In genomic region chr14:76204436-76205230, GRCh38 we compare ENCODE assay signal across 15 cellular contexts. TPM values are rescaled to one million over a fixed set of nuclear protein-coding genes. Genes with fewer than 3 reads are reported as not detected.
A peak's percentile ranks its signal among the peaks of the same experiment; 100 is the strongest.
DNase-seq lines count a peak whose midpoint lies in the region; ATAC-seq and TF ChIP-seq lines count a peak whose summit lies in the region.
"Had no signal": no experiment of that assay in that cellular context is flagged by ENCODE, and none has a peak within 500 bp of the region (broad histone marks: within the 10 kb centered on the region; RNA-seq: fewer than 3 reads in every experiment).

No MANE protein-coding gene starts in this region.

- H3K9ac ChIP-seq in PC-3 (ENCODE audit: low read length), result peak overlapping the region; percentile 96

- intact Hi-C loops in PC-3 (cut with micrococcal nuclease), result loop anchor here (5.0 to 10.0 kb wide), 2 partner anchors 52 to 180 kb away; partner anchors contain the start of gene GPATCH2L

- H3K27me3 Mint-ChIP-seq in CD8-positive, alpha-beta memory T cell, result no peaks in the 10 kb centered on the region
- H3K27me3 Mint-ChIP-seq in activated naive CD8-positive, alpha-beta T cell treated with anti-CD3 and anti-CD28 coated beads for 36 hours, result no peaks in the 10 kb centered on the region

- H3K27me3 ChIP-seq in ACC112 (ENCODE audit: insufficient read depth, low read length) (no peaks in the 10 kb centered on the region), PC-3 (ENCODE audit: low read length) (no peaks in the 10 kb centered on the region), osteoblast (ENCODE audit: insufficient read depth, low read length) (no peaks in the 10 kb centered on the region)
- no peaks in the 10 kb centered on the region for H3K27me3 ChIP-seq in CD8-positive, alpha-beta memory T cell (ENCODE audit: insufficient read depth, low read length, poor library complexity, severe bottlenecking)

- H4K20me1 ChIP-seq in PC-3 (ENCODE audit: low read length) (no peaks in the 10 kb centered on the region), osteoblast (ENCODE audit: insufficient read depth, low read length) (peaks cover 7% of the 10 kb centered on the region)

- H3K79me2 ChIP-seq in ACC112 (ENCODE audit: control insufficient read depth, insufficient read depth, low read length, unreplicated experiment) (peaks cover 3% of the 10 kb centered on the region), PC-3 (ENCODE audit: low read length) (peaks cover 4% of the 10 kb centered on the region; the same call in 1 of the 2 replicates), osteoblast (ENCODE audit: insufficient read depth, low read length) (no peaks in the 10 kb centered on the region)

- H3K27ac ChIP-seq in ACC112 (ENCODE audit: low read depth, low read length) (peak overlapping the region; percentile 94), PC-3 (ENCODE audit: low read length) (peak overlapping the region; percentile 98), epithelial cell of prostate (peak overlapping the region; percentile 58), osteoblast (ENCODE audit: low read depth, low read length) (peak overlapping the region; percentile 88)
- no peak overlapping the region for H3K27ac ChIP-seq in CD8-positive, alpha-beta memory T cell (ENCODE audit: low read depth, low read length)

- H3K9me3 Mint-ChIP-seq in CD8-positive, alpha-beta memory T cell, result no peaks in the 10 kb centered on the region
- H3K9me3 Mint-ChIP-seq in activated naive CD8-positive, alpha-beta T cell treated with anti-CD3 and anti-CD28 coated beads for 36 hours, result no peaks in the 10 kb centered on the region
- H3K9me3 Mint-ChIP-seq: CD8-positive, alpha-beta T cell had no signal

- CTCF ChIA-PET in PC-3 (lab: Charles Lee), result no interaction called here
- CTCF ChIA-PET in CD8-positive, alpha-beta memory T cell (lab: Charles Lee), result no interaction called here

- POLR2A ChIA-PET in PC-3 (lab: Charles Lee; ENCODE audit: unreplicated experiment), result no interaction called here
- POLR2A ChIA-PET in CD8-positive, alpha-beta memory T cell (lab: Charles Lee), result no interaction called here

- no peak for TF ChIP-seq CTCF in PC-3 (conservative IDR thresholded peaks at IDR 0.05; ENCODE audit: low read depth, low read length)
- no peak for TF ChIP-seq CTCF in osteoblast (IDR thresholded peaks at IDR 0.05; ENCODE audit: extremely low read depth, low read depth, low read length)

- H3K9me3 ChIP-seq in PC-3 (ENCODE audit: low read length) (no peaks in the 10 kb centered on the region), osteoblast (ENCODE audit: low read depth, low read length) (no peaks in the 10 kb centered on the region)
- no peaks in the 10 kb centered on the region for H3K9me3 ChIP-seq in CD8-positive, alpha-beta memory T cell (ENCODE audit: low read length)

- peaks cover 16% of the 10 kb centered on the region for H3K36me3 ChIP-seq in ACC112 (ENCODE audit: insufficient read depth, low read length)
- H3K36me3 ChIP-seq in PC-3 (ENCODE audit: low read depth, low read length), result peaks cover 23% of the 10 kb centered on the region
- peaks cover 34% of the 10 kb centered on the region for H3K36me3 ChIP-seq in osteoblast (ENCODE audit: insufficient read depth, low read length)
- peaks cover 7% of the 10 kb centered on the region for H3K36me3 ChIP-seq in CD8-positive, alpha-beta memory T cell (ENCODE audit: insufficient read depth, low read length)

- H3K36me3 Mint-ChIP-seq in CD8-positive, alpha-beta memory T cell, result peaks cover 23 to 53% (median 24%) of the 10 kb centered on the region in 3 donors
- H3K36me3 Mint-ChIP-seq in activated naive CD8-positive, alpha-beta T cell treated with anti-CD3 and anti-CD28 coated beads for 36 hours, result peaks cover 34% of the 10 kb centered on the region

- H3K4me2 ChIP-seq in PC-3 (ENCODE audit: low read length) (peak overlapping the region; percentile 56), osteoblast (ENCODE audit: insufficient read depth, low read length) (no peak overlapping the region)

- BruUV-seq in PC-3 (replicated peaks; lab: Mats Ljungman, UMichigan), result no TSS peak

- no peak overlapping the region for H3K4me3 ChIP-seq in ACC112 (ENCODE audit: low read depth, low read length)
- no peak overlapping the region for H3K4me3 ChIP-seq in PC-3 (ENCODE audit: low read length)
- no peak overlapping the region for H3K4me3 ChIP-seq in osteoblast (ENCODE audit: insufficient read depth, low read length)
- H3K4me3 ChIP-seq in CD8-positive, alpha-beta memory T cell (ENCODE audit: low read length), result no peak overlapping the region

- H3K9me2 ChIP-seq in PC-3 (replicated peaks; ENCODE audit: low read length), result no peaks in the 10 kb centered on the region

- H3K4me3 Mint-ChIP-seq in CD8-positive, alpha-beta memory T cell, result no peak overlapping the region
- no peak overlapping the region for H3K4me3 Mint-ChIP-seq in activated naive CD8-positive, alpha-beta T cell treated with anti-CD3 and anti-CD28 coated beads for 36 hours
- H3K4me3 Mint-ChIP-seq: CD8-positive, alpha-beta T cell had no signal

- H3K4me1 Mint-ChIP-seq in CD8-positive, alpha-beta memory T cell, result no peaks in the 10 kb centered on the region
- H3K4me1 Mint-ChIP-seq in activated naive CD8-positive, alpha-beta T cell treated with anti-CD3 and anti-CD28 coated beads for 36 hours, result peaks cover 7% of the 10 kb centered on the region

- H2AFZ ChIP-seq in ACC112 (ENCODE audit: low read length, unreplicated experiment) (no peak overlapping the region), PC-3 (ENCODE audit: low read length) (no peak overlapping the region), osteoblast (ENCODE audit: low read length) (no peak overlapping the region)

- DNase-seq in PC-3 (no peak), epithelial cell of prostate (ENCODE audit: low read depth, low spot score) (no peak), osteoblast (ENCODE audit: insufficient read length, low spot score, missing footprints) (no peak), A172 (ENCODE audit: low spot score) (no peak)
- no peak for DNase-seq in activated CD4-positive, alpha-beta T cell treated with anti-CD3 and anti-CD28 coated beads, Interleukin-2, amount 50 U/mL, for 48 hours
- no peak for DNase-seq in CD8-positive, alpha-beta memory T cell
- no peak for DNase-seq in activated naive CD8-positive, alpha-beta T cell treated with anti-CD3 and anti-CD28 coated beads for 36 hours
- DNase-seq: CD8-positive, alpha-beta T cell; DMS79; H7; NCI-H1417 treated with DMSO at 0.1 percent for 48 hours; NCI-H1930; NCI-H226; NCI-H524 treated with DMSO at 0.1 percent for 48 hours had no signal

- H3K4me1 ChIP-seq in ACC112 (ENCODE audit: control insufficient read depth, insufficient read depth, low read length, unreplicated experiment) (peaks cover 30% of the 10 kb centered on the region), PC-3 (ENCODE audit: insufficient read depth, low read length) (peaks cover 47% of the 10 kb centered on the region), osteoblast (ENCODE audit: insufficient read depth, low read length) (peaks cover 16% of the 10 kb centered on the region)
- no peaks in the 10 kb centered on the region for H3K4me1 ChIP-seq in CD8-positive, alpha-beta memory T cell (ENCODE audit: insufficient read depth, low read length)

- no peak overlapping the region for H3K27ac Mint-ChIP-seq in CD8-positive, alpha-beta memory T cell
- H3K27ac Mint-ChIP-seq in activated naive CD8-positive, alpha-beta T cell treated with anti-CD3 and anti-CD28 coated beads for 36 hours, result no peak overlapping the region
- H3K27ac Mint-ChIP-seq: CD8-positive, alpha-beta T cell had no signal

- H3F3A ChIP-seq in PC-3 (ENCODE audit: low read length, unreplicated experiment), result peaks cover 17% of the 10 kb centered on the region

- ATAC-seq in PC-3, result no peak
- ATAC-seq: CD8-positive, alpha-beta T cell had no signal

RNA-seq across cellular contexts. Expression of gene GPATCH2L, which starts 52.9 kb away (rescaled TPM):
- 43.5 and 46.0 TPM in 2 replicates for total RNA-seq in PC-3 (2014; rRNA removed)
- 43.8 and 48.3 TPM in 2 replicates for total RNA-seq in osteoblast
- total RNA-seq in CD8-positive, alpha-beta memory T cell, result 10 to 100 TPM; 36.0 to 41.9 TPM
- polyA plus RNA-seq in CD8-positive, alpha-beta memory T cell, result 8.3 TPM
- total RNA-seq in A172 (2014; rRNA removed; shearing (Covaris generic)), result 30.4 and 41.2 TPM in 2 replicates
- 10 to 100 TPM; 32.0 to 36.1 TPM for total RNA-seq in activated naive CD8-positive, alpha-beta T cell treated with anti-CD3 and anti-CD28 coated beads for 36 hours
